Comparison of ENCODE assay signal across 25 cellular contexts in genomic region chr2:238081561-238081960, GRCh38. TPM values are rescaled to one million over a fixed set of nuclear protein-coding genes. Genes with fewer than 3 reads are reported as not detected.
"Had no signal": no experiment of that assay in that cellular context is flagged by ENCODE, and none has a peak within 500 bp of the region (broad histone marks: within the 10 kb centered on the region; RNA-seq: fewer than 3 reads in every experiment).

No MANE protein-coding gene starts in this region.

- H3K27me3 ChIP-seq: body of pancreas, cardiac muscle cell, heart right ventricle, sigmoid colon, upper lobe of right lung had no signal

- H3K36me3 ChIP-seq: cardiac muscle cell had no signal

- FAIRE-seq: endometrium, kidney had no signal

- H3K9ac ChIP-seq: parathyroid adenoma had no signal

- H3K79me2 ChIP-seq: parathyroid adenoma had no signal

- H3K4me3 ChIP-seq: body of pancreas, cardiac muscle cell, heart right ventricle, sigmoid colon, smooth muscle cell, upper lobe of right lung had no signal

- ATAC-seq: activated T-cell treated with anti-CD3 and anti-CD28 coated beads, Interleukin-2, amount 50 U/mL, for 72 hours; body of pancreas; natural killer cell; stimulated activated naive B cell treated with anti-CD40 and anti-IgM and Interleukin-4, amounts not matched to agents 10 μg/mL and 1 μg/mL and 100 μg/mL, for 72 hours; upper lobe of right lung had no signal

- H3K27ac ChIP-seq: body of pancreas, cardiac muscle cell, heart right ventricle, parathyroid adenoma, sigmoid colon, upper lobe of right lung had no signal

- DNase-seq: activated CD4-positive, alpha-beta T cell treated with anti-CD3 and anti-CD28 coated beads for 4 hours; activated CD4-positive, alpha-beta T cell treated with anti-CD3 and anti-CD28 coated beads, Interleukin-2, amount 50 U/mL, for 48 hours; activated CD4-positive, CD25-positive, alpha-beta regulatory T cell; activated effector memory CD4-positive, alpha-beta T cell treated with anti-CD3 and anti-CD28 coated beads, Interleukin-2, amount 50 U/mL, for 16 hours; activated naive CD4-positive, alpha-beta T cell treated with anti-CD3 and anti-CD28 coated beads, Interleukin-2, amount 50 U/mL, for 16 hours; activated T-cell treated with anti-CD3 and anti-CD28 coated beads, Interleukin-2, amount 50 U/mL, for 72 hours; cortex of kidney; heart right ventricle; kidney; midbrain; natural killer cell; sigmoid colon; stimulated activated CD4-positive, alpha-beta T cell treated with anti-CD3 and anti-CD28 coated beads, Interleukin-2, amount 100 ng/mL, for 48 hours; stimulated activated CD8-positive, alpha-beta memory T cell treated with anti-CD3 and anti-CD28 coated beads, Interleukin-4, amount 100 ng/mL, for 48 hours; stimulated activated naive B cell treated with anti-CD40 and anti-IgM and Interleukin-4, amounts not matched to agents 10 μg/mL and 1 μg/mL and 100 μg/mL, for 72 hours; T1000; upper lobe of right lung had no signal

- H2AFZ ChIP-seq: parathyroid adenoma had no signal

- H3K4me2 ChIP-seq: smooth muscle cell had no signal

- H3K4me1 ChIP-seq: parathyroid adenoma, upper lobe of right lung had no signal

- H3K9me3 ChIP-seq: body of pancreas, sigmoid colon, upper lobe of right lung had no signal

RNA-seq across cellular contexts. Expression of gene ESPNL, which starts 18.6 kb away (rescaled TPM):
- total RNA-seq: body of pancreas, lung microvascular endothelial cell, natural killer cell had no signal
- polyA plus RNA-seq: smooth muscle cell had no signal

RNA-seq across cellular contexts. Expression of gene KLHL30, which starts 56.9 kb away (rescaled TPM):
- total RNA-seq: activated CD8-positive, alpha-beta memory T cell treated with anti-CD3 and anti-CD28 coated beads for 36 hours; activated T-cell treated with anti-CD3 and anti-CD28 coated beads, Interleukin-2, amount 50 U/mL, for 72 hours; cerebellum; lung microvascular endothelial cell; natural killer cell had no signal
- polyA plus RNA-seq: smooth muscle cell had no signal
